ENCODE assay signal across 6 cellular contexts in the genomic region with DNA sequence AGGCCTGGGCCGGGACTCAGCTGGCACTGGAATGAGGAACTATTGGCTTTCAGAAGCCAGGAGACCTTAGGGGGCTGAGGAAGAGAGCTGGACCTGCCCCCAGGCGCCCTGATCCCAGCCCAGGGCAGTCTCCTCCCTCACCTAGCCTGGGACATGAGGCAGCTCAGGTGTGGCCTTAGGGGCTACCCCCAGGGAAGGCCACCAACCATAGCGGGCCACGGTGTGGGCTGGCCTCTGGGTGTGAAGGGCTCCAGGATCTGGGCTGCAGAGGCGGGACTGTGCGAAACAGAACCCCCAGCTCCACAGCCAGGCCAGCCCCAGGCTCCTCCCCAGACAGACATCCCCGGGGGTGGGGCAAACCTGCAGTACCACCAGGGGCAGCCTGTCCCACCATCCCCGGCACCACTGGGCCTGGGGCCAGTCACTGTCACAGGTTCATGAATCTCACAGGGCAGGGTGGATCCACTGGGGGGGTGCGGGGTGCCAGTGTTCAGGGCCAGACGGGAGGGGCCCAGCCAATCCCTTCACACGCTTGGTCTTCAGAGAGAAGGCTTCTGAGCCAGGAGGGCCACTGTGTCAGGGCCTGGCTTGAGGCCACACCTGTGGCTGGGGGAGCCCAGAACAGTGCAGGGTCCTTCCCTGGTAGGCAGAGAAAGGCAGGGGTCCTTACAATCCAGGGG. TPM values are rescaled to one million over a fixed set of nuclear protein-coding genes. Genes with fewer than 3 reads are reported as not detected.
DNase-seq lines count a peak whose midpoint lies in the region; ATAC-seq and TF ChIP-seq lines count a peak whose summit lies in the region.

No MANE protein-coding gene starts in this region.

- peak; percentile 17 for ATAC-seq in Right ventricle myocardium inferior
- no peak for ATAC-seq in HG02763 (IDR thresholded peaks at IDR 0.05; ENCODE audit: unreplicated experiment)

- DNase-seq in Right ventricle myocardium inferior (ENCODE audit: missing footprints) (peak; percentile 84), cardiac septum (ENCODE audit: low spot score) (no peak), left ventricle myocardium inferior (no peak), ureter (ENCODE audit: low spot score) (peak; percentile 81), NCI-H82 treated with DMSO at 0.1 percent for 48 hours (lab: John Stamatoyannopoulos, UW; ENCODE audit: unreplicated experiment) (no peak)

- H3K36me3 ChIP-seq in left ventricle myocardium inferior: no peaks in the 10 kb centered on the region

- no peaks in the 10 kb centered on the region for H3K9me3 ChIP-seq in left ventricle myocardium inferior (replicated peaks)

- TF ChIP-seq CTCF in left ventricle myocardium inferior (IDR thresholded peaks at IDR 0.05; ENCODE audit: borderline replicate concordance): no peak

- H3K4me3 ChIP-seq in left ventricle myocardium inferior: peak overlapping the region; percentile 98

- H3K4me1 ChIP-seq in left ventricle myocardium inferior: peaks cover 96% of the 10 kb centered on the region

- peak overlapping the region; percentile 95 for H3K27ac ChIP-seq in left ventricle myocardium inferior (replicated peaks)

- intact Hi-C loops in Right ventricle myocardium inferior (cut with DNase I): no loop called here
- intact Hi-C loops in cardiac septum (cut with DNase I): no loop called here
- intact Hi-C loops in left ventricle myocardium inferior (cut with micrococcal nuclease): no loop called here

- no peaks in the 10 kb centered on the region for H3K27me3 ChIP-seq in left ventricle myocardium inferior (ENCODE audit: low read depth)

RNA-seq across cellular contexts. Expression of a gene that starts 3.5 kb away (rescaled TPM):
- total RNA-seq in Right ventricle myocardium inferior (70.6 TPM), cardiac septum (85.7 TPM), left ventricle myocardium inferior (50.2 TPM), ureter (443 TPM)

RNA-seq across cellular contexts. Expression of a gene that starts 22.8 kb away (rescaled TPM):
- 1.7 TPM for total RNA-seq in Right ventricle myocardium inferior
- total RNA-seq in cardiac septum: 2.8 TPM
- total RNA-seq in left ventricle myocardium inferior: 1.2 TPM
- 21.4 TPM for total RNA-seq in ureter

RNA-seq across cellular contexts. Expression of a gene that starts 33.8 kb away (rescaled TPM):
- total RNA-seq in Right ventricle myocardium inferior: 10.0 TPM
- total RNA-seq in cardiac septum: 11.7 TPM
- total RNA-seq in left ventricle myocardium inferior: 7.8 TPM
- total RNA-seq in ureter: 15.4 TPM

RNA-seq across cellular contexts. Expression of a gene that starts 39.1 kb away (rescaled TPM):
- total RNA-seq in Right ventricle myocardium inferior (42.4 TPM), cardiac septum (37.1 TPM), left ventricle myocardium inferior (38.6 TPM), ureter (63.5 TPM)

RNA-seq across cellular contexts. Expression of a gene that starts 42.5 kb away (rescaled TPM):
- 18.2 TPM for total RNA-seq in Right ventricle myocardium inferior
- 32.5 TPM for total RNA-seq in cardiac septum
- 17.2 TPM for total RNA-seq in left ventricle myocardium inferior
- total RNA-seq in ureter: 14.1 TPM

Comparison
In these comparisons a context has a peak if more than half of its experiments do, and no peak if none do; other contexts are left out.
1. DNase-seq: peak in Right ventricle myocardium inferior (single experiment) and ureter (single experiment); none in cardiac septum (single experiment), left ventricle myocardium inferior (single experiment) and NCI-H82 treated with DMSO at 0.1 percent for 48 hours (single experiment).